9 cellular contexts compared by ENCODE assay signal in the genomic region with DNA sequence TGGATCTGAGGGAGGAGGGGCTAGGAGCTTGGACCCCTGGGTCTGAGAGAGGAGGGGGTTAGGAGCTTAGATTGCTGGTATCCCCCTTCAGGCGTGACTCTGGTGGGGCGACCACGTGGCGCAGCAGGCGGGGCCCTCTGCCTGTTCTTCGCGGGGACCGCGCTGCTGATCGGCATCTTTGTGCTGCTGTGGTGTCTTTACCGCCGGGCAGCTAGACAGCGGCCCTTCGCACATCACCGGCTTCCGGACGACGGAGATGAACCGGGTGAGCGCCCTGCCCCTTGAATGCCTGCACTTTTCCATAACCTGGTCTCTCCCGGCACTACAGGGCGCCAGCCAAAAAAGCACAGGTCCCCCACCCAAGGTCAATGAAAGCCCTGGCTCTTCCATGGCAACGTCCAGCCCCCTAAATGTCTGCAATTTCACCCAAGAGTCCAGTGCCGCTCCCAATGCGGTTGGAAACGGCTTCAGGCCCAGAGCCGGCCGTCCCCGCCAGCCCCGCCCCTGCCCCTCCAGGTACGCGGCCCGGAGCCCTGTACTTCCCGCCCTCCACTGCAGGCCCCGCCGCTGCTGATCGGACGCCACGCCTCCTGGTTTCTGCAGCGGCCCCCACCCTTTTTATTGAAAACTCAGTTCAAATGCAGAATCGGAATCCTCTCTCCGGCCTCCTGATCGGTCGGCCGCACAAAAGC. TPM values are rescaled to one million over a fixed set of nuclear protein-coding genes. Genes with fewer than 3 reads are reported as not detected.
A peak's percentile ranks its signal among the peaks of the same experiment; 100 is the strongest.
DNase-seq lines count a peak whose midpoint lies in the region; ATAC-seq and TF ChIP-seq lines count a peak whose summit lies in the region.
"Had no signal": no experiment of that assay in that cellular context is flagged by ENCODE, and none has a peak within 500 bp of the region (broad histone marks: within the 10 kb centered on the region; RNA-seq: fewer than 3 reads in every experiment).

No MANE protein-coding gene starts in this region.

- H3K4me1 ChIP-seq in DOHH2 (ENCODE audit: control insufficient read depth, low read length) (peaks cover 49% of the 10 kb centered on the region), mucosa of rectum (ENCODE audit: control insufficient read depth in 2 of 2, insufficient read depth in 2 of 2, low read length in 2 of 2) (peaks cover 3 to 7% of the 10 kb centered on the region in 2 donors)

- peaks cover 98% of the 10 kb centered on the region for H3K27me3 Mint-ChIP-seq in activated naive CD8-positive, alpha-beta T cell treated with anti-CD3 and anti-CD28 coated beads for 36 hours

- H3K4me2 ChIP-seq in DOHH2 (ENCODE audit: low read length) = peak overlapping the region; percentile 10; the same call in 1 of the 2 replicates

- peaks cover 32% of the 10 kb centered on the region for H3K4me1 Mint-ChIP-seq in activated naive CD8-positive, alpha-beta T cell treated with anti-CD3 and anti-CD28 coated beads for 36 hours

- H3F3A ChIP-seq in DOHH2 (ENCODE audit: control insufficient read depth, insufficient read depth) = 0 out of 2 replicates have a peak, but pooled peaks cover 7% of the 10 kb centered on the region

- peak; percentile 34 for DNase-seq in activated naive CD8-positive, alpha-beta T cell treated with anti-CD3 and anti-CD28 coated beads for 36 hours
- no peak for DNase-seq in NK-92 treated with Interleukin-12 subunit alpha and Interleukin-12 subunit beta, amount 100 ng/mL, for 24 hours (lab: John Stamatoyannopoulos, UW)
- DNase-seq in CD1c-positive myeloid dendritic cell (ENCODE audit: extremely low spot score) = no peak
- no peak for DNase-seq in AG08396 (ENCODE audit: low spot score)

- H4K20me1 ChIP-seq in DOHH2 (ENCODE audit: control insufficient read depth, insufficient read depth, low read depth, low read length) = no peaks in the 10 kb centered on the region

- H3K9me3 Mint-ChIP-seq in activated naive CD8-positive, alpha-beta T cell treated with anti-CD3 and anti-CD28 coated beads for 36 hours = no peaks in the 10 kb centered on the region

- H3K4me3 ChIP-seq in DOHH2 (ENCODE audit: low read length) = no peak overlapping the region
- peak overlapping the region; percentile 9 to 20 for H3K4me3 ChIP-seq in mucosa of rectum (ENCODE audit: low read length in 2 of 2)

- H3K27ac Mint-ChIP-seq in activated naive CD8-positive, alpha-beta T cell treated with anti-CD3 and anti-CD28 coated beads for 36 hours = no peak overlapping the region

- H3K27me3 ChIP-seq in DOHH2 (ENCODE audit: control insufficient read depth, low read length) = peaks cover 70% of the 10 kb centered on the region
- H3K27me3 ChIP-seq in mucosa of rectum (ENCODE audit: control insufficient read depth in 2 of 2, insufficient read depth in 2 of 2, low read length in 2 of 2) = peaks cover 68 to 77% of the 10 kb centered on the region in 2 donors

- H3K27ac ChIP-seq in DOHH2 (ENCODE audit: low read depth, low read length) (no peak overlapping the region), mucosa of rectum (ENCODE audit: low read depth in 2 of 2, low read length in 2 of 2) (no peak overlapping the region)

- TF ChIP-seq CTCF in DOHH2 (IDR thresholded peaks at IDR 0.05; ENCODE audit: low read depth, low read length, poor library complexity, severe bottlenecking) = no peak

- no peaks in the 10 kb centered on the region for H3K36me3 ChIP-seq in DOHH2 (ENCODE audit: control insufficient read depth, low read length)
- no peaks in the 10 kb centered on the region for H3K36me3 ChIP-seq in mucosa of rectum (ENCODE audit: control insufficient read depth in 2 of 2, insufficient read depth in 2 of 2, low read length in 2 of 2)

- no peak for TF ChIP-seq RAD21 in Ishikawa (IDR thresholded peaks at IDR 0.05; ENCODE audit: low read depth)

- peak overlapping the region; percentile 42 for H3K4me3 Mint-ChIP-seq in activated naive CD8-positive, alpha-beta T cell treated with anti-CD3 and anti-CD28 coated beads for 36 hours

- H3K9me3 ChIP-seq in DOHH2 (ENCODE audit: control insufficient read depth, insufficient read depth, low read length) (no peaks in the 10 kb centered on the region), mucosa of rectum (ENCODE audit: control insufficient read depth in 2 of 2, low read length in 2 of 2) (no peaks in the 10 kb centered on the region)

- no peak overlapping the region for H3K9ac ChIP-seq in mucosa of rectum (ENCODE audit: low read depth in 1 of 2, low read length in 2 of 2)

- no peak for ATAC-seq in GM21529 (IDR thresholded peaks at IDR 0.05; ENCODE audit: unreplicated experiment)

- no peaks in the 10 kb centered on the region for H3K9me2 ChIP-seq in DOHH2 (replicated peaks; ENCODE audit: control insufficient read depth, low read length)

- TF ChIP-seq EP300 in Ishikawa (IDR thresholded peaks at IDR 0.05; ENCODE audit: borderline replicate concordance) = no peak

- H3K79me2 ChIP-seq in DOHH2 (ENCODE audit: control insufficient read depth, low read length) = no peaks in the 10 kb centered on the region

- H3K36me3 Mint-ChIP-seq in activated naive CD8-positive, alpha-beta T cell treated with anti-CD3 and anti-CD28 coated beads for 36 hours = no peaks in the 10 kb centered on the region

TF ChIP-seq in Ishikawa, 13 proteins besides CTCF, POLR2A, EP300 and RAD21:
- TF ChIP-seq, protein P1, sequence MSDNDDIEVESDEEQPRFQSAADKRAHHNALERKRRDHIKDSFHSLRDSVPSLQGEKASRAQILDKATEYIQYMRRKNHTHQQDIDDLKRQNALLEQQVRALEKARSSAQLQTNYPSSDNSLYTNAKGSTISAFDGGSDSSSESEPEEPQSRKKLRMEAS (IDR thresholded peaks at IDR 0.05) = peak; percentile 68
- TF ChIP-seq CEBPB (IDR thresholded peaks at IDR 0.05) = no peak
- TF ChIP-seq, protein P2, sequence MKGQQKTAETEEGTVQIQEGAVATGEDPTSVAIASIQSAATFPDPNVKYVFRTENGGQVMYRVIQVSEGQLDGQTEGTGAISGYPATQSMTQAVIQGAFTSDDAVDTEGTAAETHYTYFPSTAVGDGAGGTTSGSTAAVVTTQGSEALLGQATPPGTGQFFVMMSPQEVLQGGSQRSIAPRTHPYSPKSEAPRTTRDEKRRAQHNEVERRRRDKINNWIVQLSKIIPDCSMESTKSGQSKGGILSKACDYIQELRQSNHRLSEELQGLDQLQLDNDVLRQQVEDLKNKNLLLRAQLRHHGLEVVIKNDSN (IDR thresholded peaks at IDR 0.05) = peak; percentile 47
- TF ChIP-seq EGR1 (IDR thresholded peaks at IDR 0.05) = no peak

RNA-seq across cellular contexts. Expression of a gene that starts 2.8 kb away (rescaled TPM):
- not detected for total RNA-seq in activated naive CD8-positive, alpha-beta T cell treated with anti-CD3 and anti-CD28 coated beads for 36 hours
- total RNA-seq: lower leg skin had no signal

RNA-seq across cellular contexts. Expression of a gene that starts 4.8 kb away (rescaled TPM):
- total RNA-seq in activated naive CD8-positive, alpha-beta T cell treated with anti-CD3 and anti-CD28 coated beads for 36 hours = not detected
- total RNA-seq: lower leg skin had no signal

RNA-seq across cellular contexts. Expression of a gene that starts 13.3 kb away (rescaled TPM):
- not detected for total RNA-seq in activated naive CD8-positive, alpha-beta T cell treated with anti-CD3 and anti-CD28 coated beads for 36 hours

RNA-seq across cellular contexts. Expression of a gene that starts 23.6 kb away (rescaled TPM):
- total RNA-seq in activated naive CD8-positive, alpha-beta T cell treated with anti-CD3 and anti-CD28 coated beads for 36 hours = 100 to 1,000 TPM; 140 to 141 TPM

RNA-seq across cellular contexts. Expression of a gene that starts 25.0 kb away (rescaled TPM):
- total RNA-seq in activated naive CD8-positive, alpha-beta T cell treated with anti-CD3 and anti-CD28 coated beads for 36 hours = 10 to 100 TPM; 34.4 to 42.0 TPM
